14 cellular contexts compared by ENCODE assay signal in the genomic region with DNA sequence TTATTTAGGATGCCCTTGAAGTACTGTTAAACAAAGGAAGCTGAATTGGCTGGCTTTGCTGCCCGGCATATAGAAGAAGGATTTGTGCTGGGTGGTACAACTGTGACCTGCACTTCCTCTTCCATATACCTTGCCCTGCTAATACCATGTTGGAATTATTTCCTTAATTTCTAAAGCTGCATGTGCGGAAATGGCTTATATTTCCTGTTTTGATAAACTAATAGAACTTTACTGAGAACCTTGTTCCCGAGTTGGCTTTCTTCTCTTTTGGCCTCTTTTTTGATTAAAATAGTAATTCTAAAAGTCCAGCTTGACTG. TPM values are rescaled to one million over a fixed set of nuclear protein-coding genes. Genes with fewer than 3 reads are reported as not detected.
DNase-seq lines count a peak whose midpoint lies in the region; TF ChIP-seq lines count a peak whose summit lies in the region.
"Had no signal": no experiment of that assay in that cellular context is flagged by ENCODE, and none has a peak within 500 bp of the region (broad histone marks: within the 10 kb centered on the region; RNA-seq: fewer than 3 reads in every experiment).

No MANE protein-coding gene starts in this region.

- H3K36me3 ChIP-seq in PC-9 (ENCODE audit: low read depth) (no peaks in the 10 kb centered on the region), colonic mucosa (no peaks in the 10 kb centered on the region), tibial artery (no peaks in the 10 kb centered on the region)

- H3K4me2 ChIP-seq in PC-9 = peak overlapping the region; percentile 69

- peaks cover 46% of the 10 kb centered on the region for H3F3A ChIP-seq in PC-9 (ENCODE audit: insufficient read depth, low read depth)

- no peaks in the 10 kb centered on the region for H3K9me3 ChIP-seq in PC-9 (ENCODE audit: insufficient read depth, low read depth)
- no peaks in the 10 kb centered on the region for H3K9me3 ChIP-seq in colonic mucosa
- no peaks in the 10 kb centered on the region for H3K9me3 ChIP-seq in tibial artery

- DNase-seq in PC-9 (no peak), colonic mucosa (no peak), tibial artery (no peak), anterior cingulate cortex (lab: John Stamatoyannopoulos, UW) (no peak), NCI-H146 treated with DMSO at 0.1 percent for 48 hours (lab: John Stamatoyannopoulos, UW; ENCODE audit: unreplicated experiment) (no peak)
- DNase-seq in activated effector memory CD4-positive, alpha-beta T cell treated with anti-CD3 and anti-CD28 coated beads, Interleukin-2, amount 50 U/mL, for 16 hours = no peak
- DNase-seq: activated CD4-positive, alpha-beta T cell treated with anti-CD3 and anti-CD28 coated beads for 48 hours; activated naive CD4-positive, alpha-beta T cell treated with anti-CD3 and anti-CD28 coated beads, Interleukin-2, amount 10 ng/mL, durations not matched to agents 7 days and 5 days; retina; SHP77 treated with DMSO at 0.1 percent for 48 hours; stimulated activated CD4-positive, alpha-beta T cell treated with anti-CD3 and anti-CD28 coated beads, Interleukin-2, amount 100 ng/mL, for 48 hours; T-helper 9 cell had no signal

- H3K9ac ChIP-seq in colonic mucosa (ENCODE audit: low read depth in 2 of 2, low read length in 2 of 2) = no peak overlapping the region

- intact Hi-C loops in PC-9 (cut with micrococcal nuclease; ENCODE audit: unreplicated experiment) (no loop called here), colonic mucosa (cut with DNase I) (loop anchor here (5.0 kb wide), 1 partner anchor 41 kb away; a partner anchor contains a TSS), tibial artery (cut with DNase I; ENCODE audit: low total_unique reads) (loop anchor here (5.0 kb wide), 1 partner anchor 64 kb away; no protein-coding TSS in a partner anchor)

- H3K4me1 ChIP-seq in PC-9 (replicated peaks; ENCODE audit: insufficient read depth) (peaks cover 58% of the 10 kb centered on the region), colonic mucosa (peaks cover 10% of the 10 kb centered on the region), tibial artery (peaks cover 6 to 98% (median 55%) of the 10 kb centered on the region in 4 donors)

- no peaks in the 10 kb centered on the region for H3K27me3 ChIP-seq in PC-9 (ENCODE audit: insufficient read depth, low read depth)
- no peaks in the 10 kb centered on the region for H3K27me3 ChIP-seq in colonic mucosa
- no peaks in the 10 kb centered on the region for H3K27me3 ChIP-seq in tibial artery

- BruUV-seq in PC-9 (replicated peaks; lab: Mats Ljungman, UMichigan) = no TSS peak

- peak overlapping the region in 2 of 3 experiments; percentile 42 to 69 for H3K27ac Mint-ChIP-seq in nephron
- H3K27ac Mint-ChIP-seq: activated naive CD4-positive, alpha-beta T cell treated with anti-CD3 and anti-CD28 coated beads, Interleukin-2, amount 10 ng/mL, durations not matched to agents 7 days and 5 days had no signal

- H3K27ac ChIP-seq in PC-9 (peak overlapping the region; percentile 83), colonic mucosa (peak overlapping the region; percentile 11), tibial artery (peak overlapping the region; percentile 92 to 93)
- H3K27ac ChIP-seq: C4-2B had no signal

- H3K4me3 Mint-ChIP-seq in nephron = no peak overlapping the region
- H3K4me3 Mint-ChIP-seq: activated naive CD4-positive, alpha-beta T cell treated with anti-CD3 and anti-CD28 coated beads, Interleukin-2, amount 10 ng/mL, durations not matched to agents 7 days and 5 days had no signal

- peaks cover 19% of the 10 kb centered on the region for H3K36me3 Mint-ChIP-seq in nephron (ENCODE audit: low read depth)
- H3K36me3 Mint-ChIP-seq: activated naive CD4-positive, alpha-beta T cell treated with anti-CD3 and anti-CD28 coated beads, Interleukin-2, amount 10 ng/mL, durations not matched to agents 7 days and 5 days had no signal

- peaks cover 51% of the 10 kb centered on the region for H3K4me1 Mint-ChIP-seq in nephron
- H3K4me1 Mint-ChIP-seq: activated naive CD4-positive, alpha-beta T cell treated with anti-CD3 and anti-CD28 coated beads, Interleukin-2, amount 10 ng/mL, durations not matched to agents 7 days and 5 days had no signal

- POLR2A ChIA-PET in PC-9 (lab: Charles Lee; ENCODE audit: unreplicated experiment) = interaction anchor here (0.9 to 1.2 kb wide), 2 partner anchors 28 to 102 kb away, joined by 3 to 5 read pairs; no protein-coding TSS in a partner anchor

- H4K20me1 ChIP-seq in PC-9 (ENCODE audit: insufficient read depth) = no peaks in the 10 kb centered on the region

- peaks cover 3% of the 10 kb centered on the region for H3K9me3 Mint-ChIP-seq in nephron
- H3K9me3 Mint-ChIP-seq: activated naive CD4-positive, alpha-beta T cell treated with anti-CD3 and anti-CD28 coated beads, Interleukin-2, amount 10 ng/mL, durations not matched to agents 7 days and 5 days had no signal

- H3K9me2 ChIP-seq in PC-9 (ENCODE audit: insufficient read depth) = no peaks in the 10 kb centered on the region

- H3K4me3 ChIP-seq in PC-9 = peak overlapping the region; percentile 9; the same call in 1 of the 2 replicates
- H3K4me3 ChIP-seq in colonic mucosa = no peak overlapping the region
- H3K4me3 ChIP-seq in tibial artery = no peak overlapping the region

- no peak for TF ChIP-seq CTCF in PC-9 (conservative IDR thresholded peaks at IDR 0.05)
- TF ChIP-seq CTCF in colonic mucosa (IDR thresholded peaks at IDR 0.05) = no peak
- TF ChIP-seq CTCF in nephron (IDR thresholded peaks at IDR 0.05; ENCODE audit: unreplicated experiment in 3 of 3) = no peak
- no peak for TF ChIP-seq CTCF in tibial artery (IDR thresholded peaks at IDR 0.05)

- no peaks in the 10 kb centered on the region for H3K79me2 ChIP-seq in PC-9 (ENCODE audit: low read depth)

- no peaks in the 10 kb centered on the region for H3K27me3 Mint-ChIP-seq in nephron (ENCODE audit: low read depth)

- CTCF ChIA-PET in PC-9 (lab: Charles Lee) = no interaction called here

- H2AFZ ChIP-seq in PC-9 = peak overlapping the region; percentile 13; the same call in 1 of the 2 replicates

RNA-seq across cellular contexts. Expression of a gene that starts 41.2 kb away (rescaled TPM):
- 1.1 and 1.2 TPM in 2 replicates for total RNA-seq in PC-9 (2021)
- 100 to 1,000 TPM in 1 of 2 donors, 10 to 100 TPM in 1; 61.1 to 111 TPM for total RNA-seq in colonic mucosa

RNA-seq across cellular contexts. Expression of a gene that starts 41.3 kb away (rescaled TPM):
- total RNA-seq in PC-9 (2021) = 12.3 and 24.5 TPM in 2 replicates
- total RNA-seq in colonic mucosa = 10 to 100 TPM; 27.0 to 97.0 TPM

Comparison
In these comparisons a context has a peak if more than half of its experiments do, and no peak if none do; other contexts are left out.
1. H3K27ac ChIP-seq: peak in every context shown above with its lines; median percentile 92 in tibial artery; 83 in PC-9; 11 in colonic mucosa.
2. RNA of a gene that starts 41.2 kb away (total RNA-seq): 61.1 to 111 TPM in colonic mucosa; 1.1 to 1.2 TPM in PC-9; every median in the first group is over 10 times any median in the second.